10 cellular contexts compared by ENCODE assay signal in the genomic region with DNA sequence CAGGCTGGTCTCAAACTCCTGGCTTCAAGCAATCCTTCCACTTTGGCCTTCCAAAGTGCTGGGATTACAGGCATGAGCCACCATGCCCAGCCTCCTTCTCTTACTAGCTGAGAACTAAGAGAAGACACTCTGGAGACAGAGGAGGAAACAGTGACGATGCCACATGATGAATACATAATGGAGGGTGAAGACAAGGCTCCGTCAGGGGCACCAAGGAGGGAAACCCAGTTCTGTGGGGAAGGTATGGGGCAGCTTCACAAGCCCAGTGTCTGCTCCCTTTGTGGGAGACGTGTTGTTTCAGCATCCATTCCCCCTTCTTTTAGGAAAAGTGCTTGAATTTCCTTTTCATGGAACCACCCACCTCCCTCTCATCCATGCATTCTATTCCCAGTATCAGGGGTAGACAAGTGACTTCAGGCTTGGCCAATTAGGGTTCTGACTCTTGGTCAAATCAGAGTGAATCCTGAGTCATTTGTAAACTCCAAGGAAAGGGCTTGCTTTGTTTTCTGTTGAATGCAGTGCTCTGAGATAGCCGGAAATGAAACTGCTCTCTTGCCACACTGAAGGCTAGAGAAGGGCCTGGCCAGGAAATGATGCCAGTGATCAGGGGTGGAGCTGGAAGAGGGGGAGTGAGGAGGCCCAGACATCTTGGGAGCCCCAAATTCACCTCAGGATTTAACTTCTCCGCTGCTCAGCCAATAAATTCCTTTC. TPM values are rescaled to one million over a fixed set of nuclear protein-coding genes. Genes with fewer than 3 reads are reported as not detected.
DNase-seq lines count a peak whose midpoint lies in the region; ATAC-seq and FAIRE-seq lines count a peak whose summit lies in the region.
"Had no signal": no experiment of that assay in that cellular context is flagged by ENCODE, and none has a peak within 500 bp of the region (broad histone marks: within the 10 kb centered on the region; RNA-seq: fewer than 3 reads in every experiment).

No MANE protein-coding gene starts in this region.

- POLR2A ChIA-PET in activated CD4-positive, alpha-beta memory T cell treated with anti-CD3 and anti-CD28 coated beads, Interleukin-2, amount 10 ng/mL, durations not matched to agents 7 days and 5 days (lab: Charles Lee), result interaction anchor here (0.7 to 4.1 kb wide), 13 partner anchors 8 to 94 kb away, joined by 3 to 39 read pairs (median 4); a partner anchor contains a TSS

- peak overlapping the region; percentile 91 for H3K27ac Mint-ChIP-seq in activated CD4-positive, alpha-beta memory T cell treated with anti-CD3 and anti-CD28 coated beads, Interleukin-2, amount 10 ng/mL, durations not matched to agents 7 days and 5 days

- H3K4me1 Mint-ChIP-seq in activated CD4-positive, alpha-beta memory T cell treated with anti-CD3 and anti-CD28 coated beads, Interleukin-2, amount 10 ng/mL, durations not matched to agents 7 days and 5 days, result peaks cover 54% of the 10 kb centered on the region

- ATAC-seq in GM21528 (IDR thresholded peaks at IDR 0.05; ENCODE audit: low FRiP score, unreplicated experiment), result peak; percentile 70

- peaks cover 14% of the 10 kb centered on the region for H3K36me3 Mint-ChIP-seq in activated CD4-positive, alpha-beta memory T cell treated with anti-CD3 and anti-CD28 coated beads, Interleukin-2, amount 10 ng/mL, durations not matched to agents 7 days and 5 days (ENCODE audit: low read depth)

- FAIRE-seq in urothelium cell line (lab: Jason Lieb, UNC), result no peak

- H3K4me3 Mint-ChIP-seq in activated CD4-positive, alpha-beta memory T cell treated with anti-CD3 and anti-CD28 coated beads, Interleukin-2, amount 10 ng/mL, durations not matched to agents 7 days and 5 days, result peak overlapping the region; percentile 31

- WGBS in esophagus, 2 donors, result 66 to 70% methylated on average over 5 of the region's 5 CpGs

- H3K36me3 ChIP-seq in esophagus (ENCODE audit: control insufficient read depth in 2 of 2, insufficient read depth in 2 of 2, low read length in 1 of 2), result peaks cover 0 to 7% of the 10 kb centered on the region in 2 donors
- H3K36me3 ChIP-seq: thoracic aorta had no signal

- H3K9me3 ChIP-seq in esophagus (ENCODE audit: control insufficient read depth in 2 of 2, insufficient read depth in 1 of 2, low read depth in 1 of 2, low read length in 1 of 2), result no peaks in the 10 kb centered on the region
- H3K9me3 ChIP-seq: thoracic aorta had no signal

- in situ Hi-C loops in KBM-7 (cut with MboI; ENCODE audit: low pct_unique_long_range_greater_than_20kb, low sequenced_read_pairs), result no loop called here

- H3K4me1 ChIP-seq in esophagus (ENCODE audit: control insufficient read depth in 2 of 2, insufficient read depth in 2 of 2, low read length in 1 of 2), result peaks cover 3 to 4% of the 10 kb centered on the region in 2 donors

- CTCF ChIA-PET in activated CD4-positive, alpha-beta memory T cell treated with anti-CD3 and anti-CD28 coated beads, Interleukin-2, amount 10 ng/mL, durations not matched to agents 7 days and 5 days (lab: Charles Lee), result interaction anchor here (1.0 to 2.0 kb wide), 5 partner anchors 20 to 249 kb away, joined by 3 to 9 read pairs (median 3); a partner anchor contains a TSS

- no peaks in the 10 kb centered on the region for H3K27me3 Mint-ChIP-seq in activated CD4-positive, alpha-beta memory T cell treated with anti-CD3 and anti-CD28 coated beads, Interleukin-2, amount 10 ng/mL, durations not matched to agents 7 days and 5 days

- DNase-seq in ELR (ENCODE audit: low read depth), result peak; percentile 93
- DNase-seq in KBM-7, result peak; percentile 53
- peak; percentile 77 for DNase-seq in activated CD4-positive, alpha-beta memory T cell treated with anti-CD3 and anti-CD28 coated beads, Interleukin-2, amount 10 ng/mL, durations not matched to agents 7 days and 5 days
- peak; percentile 63 for DNase-seq in pulmonary artery endothelial cell (ENCODE audit: low read depth, low spot score)
- DNase-seq in SHP77 treated with DMSO at 0.1 percent for 48 hours (lab: John Stamatoyannopoulos, UW), result no peak
- DNase-seq in urothelium cell line (ENCODE audit: low spot score), result no peak

- H3K4me3 ChIP-seq in esophagus (ENCODE audit: low read depth in 1 of 2, low read length in 2 of 2), result no peak overlapping the region
- H3K4me3 ChIP-seq: SK-N-MC, thoracic aorta had no signal

- no peaks in the 10 kb centered on the region for H3K27me3 ChIP-seq in esophagus (ENCODE audit: control insufficient read depth in 1 of 2, insufficient read depth in 2 of 2, low read length in 2 of 2)

- peaks cover 11% of the 10 kb centered on the region for H3K9me3 Mint-ChIP-seq in activated CD4-positive, alpha-beta memory T cell treated with anti-CD3 and anti-CD28 coated beads, Interleukin-2, amount 10 ng/mL, durations not matched to agents 7 days and 5 days

- peak overlapping the region; percentile 84 for H3K27ac ChIP-seq in esophagus (ENCODE audit: low read depth in 2 of 2, low read length in 1 of 2)
- H3K27ac ChIP-seq: SK-N-MC had no signal

RNA-seq across cellular contexts. Expression of a gene that starts 23.7 kb away (rescaled TPM):
- 10 to 100 TPM; 42.4 to 44.0 TPM for total RNA-seq in activated CD4-positive, alpha-beta memory T cell treated with anti-CD3 and anti-CD28 coated beads, Interleukin-2, amount 10 ng/mL, durations not matched to agents 7 days and 5 days
- polyA plus RNA-seq in esophagus, result 10 to 100 TPM; 25.8 to 29.3 TPM
- total RNA-seq in pulmonary artery endothelial cell, result 17.1 and 22.4 TPM in 2 replicates

RNA-seq across cellular contexts. Expression of a gene that starts 24.0 kb away (rescaled TPM):
- 10 to 100 TPM; 64.4 to 67.4 TPM for total RNA-seq in activated CD4-positive, alpha-beta memory T cell treated with anti-CD3 and anti-CD28 coated beads, Interleukin-2, amount 10 ng/mL, durations not matched to agents 7 days and 5 days
- 10 to 100 TPM; 25.3 to 38.7 TPM for polyA plus RNA-seq in esophagus
- 96.7 and 106 TPM in 2 replicates for total RNA-seq in pulmonary artery endothelial cell

RNA-seq across cellular contexts. Expression of a gene that starts 33.4 kb away (rescaled TPM):
- total RNA-seq in activated CD4-positive, alpha-beta memory T cell treated with anti-CD3 and anti-CD28 coated beads, Interleukin-2, amount 10 ng/mL, durations not matched to agents 7 days and 5 days, result 100 to 1,000 TPM; 108 to 113 TPM
- 10 to 100 TPM; 21.5 to 34.9 TPM for polyA plus RNA-seq in esophagus
- 159 and 229 TPM in 2 replicates for total RNA-seq in pulmonary artery endothelial cell

Comparison
In these comparisons a context has a peak if more than half of its experiments do, and no peak if none do; other contexts are left out.
1. DNase-seq: peak in ELR (single experiment), KBM-7 (single experiment), activated CD4-positive, alpha-beta memory T cell treated with anti-CD3 and anti-CD28 coated beads, Interleukin-2, amount 10 ng/mL, durations not matched to agents 7 days and 5 days (single experiment) and pulmonary artery endothelial cell (single experiment); none in SHP77 treated with DMSO at 0.1 percent for 48 hours (single experiment) and urothelium cell line (single experiment).